9 cellular contexts compared by ENCODE assay signal in the genomic region with DNA sequence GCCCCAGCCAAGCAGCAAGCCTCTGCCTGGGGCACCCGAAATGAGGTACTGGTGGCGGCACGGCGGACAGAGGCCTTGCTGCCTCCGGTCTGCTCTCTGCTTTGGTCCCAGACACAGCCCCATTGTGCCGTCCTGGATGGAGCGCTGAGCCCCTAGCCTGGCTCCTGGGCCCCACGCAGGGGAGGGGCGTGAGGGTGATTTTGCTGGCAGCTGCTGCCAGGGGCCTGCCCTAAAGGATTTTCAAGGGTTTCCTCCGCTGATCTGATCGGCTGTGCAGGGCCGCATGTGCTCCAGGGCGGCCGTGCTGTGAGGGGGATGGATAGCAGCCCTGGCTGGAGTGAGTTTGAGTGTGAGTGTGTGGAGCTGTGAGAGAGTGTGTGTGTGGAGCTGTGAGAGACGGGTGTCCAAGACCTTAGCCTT. TPM values are rescaled to one million over a fixed set of nuclear protein-coding genes. Genes with fewer than 3 reads are reported as not detected.
A peak's percentile ranks its signal among the peaks of the same experiment; 100 is the strongest.
DNase-seq lines count a peak whose midpoint lies in the region; ATAC-seq and TF ChIP-seq lines count a peak whose summit lies in the region.
"Had no signal": no experiment of that assay in that cellular context is flagged by ENCODE, and none has a peak within 500 bp of the region (broad histone marks: within the 10 kb centered on the region; RNA-seq: fewer than 3 reads in every experiment).

No MANE protein-coding gene starts in this region.

- no peaks in the 10 kb centered on the region for H3K27me3 ChIP-seq in dorsolateral prefrontal cortex
- no peaks in the 10 kb centered on the region for H3K27me3 ChIP-seq in muscle layer of colon (ENCODE audit: control insufficient read depth in 1 of 2, insufficient read depth in 2 of 2, low read length in 2 of 2)

- H3K4me1 ChIP-seq in muscle layer of colon (ENCODE audit: insufficient read depth, low read length), result peaks cover 24% of the 10 kb centered on the region

- TF ChIP-seq CTCF in dorsolateral prefrontal cortex (IDR thresholded peaks at IDR 0.05 in 54 of 56, conservative IDR thresholded peaks at IDR 0.05 in 2 of 56; ENCODE audit: low read depth in 1 of 56, partially characterized antibody in 56 of 56), result no peak

- H3K4me3 ChIP-seq in dorsolateral prefrontal cortex (peak overlapping the region; percentile 57 to 87 (median 75)), muscle layer of colon (ENCODE audit: low read depth in 1 of 2, low read length in 2 of 2) (peak overlapping the region; percentile 9 to 79)

- peak overlapping the region; percentile 77 for H3K9ac ChIP-seq in muscle layer of colon (ENCODE audit: low read length)

- ATAC-seq in GM19351 (IDR thresholded peaks at IDR 0.05; ENCODE audit: unreplicated experiment) (no peak), GM21360 (IDR thresholded peaks at IDR 0.05; ENCODE audit: unreplicated experiment) (no peak), GM19324 (IDR thresholded peaks at IDR 0.05; ENCODE audit: low FRiP score, unreplicated experiment) (no peak)

- no peaks in the 10 kb centered on the region for H3K36me3 ChIP-seq in muscle layer of colon (ENCODE audit: insufficient read depth, low read length)

- H3K9me3 ChIP-seq in muscle layer of colon (ENCODE audit: low read length), result no peaks in the 10 kb centered on the region

- H3K27ac ChIP-seq in dorsolateral prefrontal cortex (peak overlapping the region in 56 of 59 donors; percentile 2 to 94 (median 72)), muscle layer of colon (ENCODE audit: low read depth, low read length) (no peak overlapping the region)

- DNase-seq in AG08395 (ENCODE audit: low spot score), result peak; percentile 63
- DNase-seq in LHCN-M2 (ENCODE audit: low read depth), result peak; percentile 44
- peak in 3 of 10 donors; percentile 44 to 69 (median 48) for DNase-seq in dorsolateral prefrontal cortex
- no peak for DNase-seq in RPMI8226

- intact Hi-C loops in dorsolateral prefrontal cortex (cut with DNase I), result loop anchor here in 1 of 2 donors (5.0 kb wide), 1 partner anchor 34 kb away; a partner anchor contains a TSS

RNA-seq across cellular contexts. Expression of a gene that starts 1.3 kb away (rescaled TPM):
- total RNA-seq in LHCN-M2 (2014; rRNA removed), result 34.1 and 34.4 TPM in 2 replicates
- 21.7 TPM for polyA plus RNA-seq in LHCN-M2 (2012)
- total RNA-seq in dorsolateral prefrontal cortex, result 10 to 100 TPM; 31.5 to 79.7 (median 44.8) TPM

RNA-seq across cellular contexts. Expression of a gene that starts 24.7 kb away (rescaled TPM):
- total RNA-seq in LHCN-M2 (2014; rRNA removed) (not detected in 2 replicates), dorsolateral prefrontal cortex (under 1 TPM in 64 of 120 experiments, not detected in 56; 0.03 to 0.26 (median 0.08) TPM)
- polyA plus RNA-seq in LHCN-M2 (2012), result not detected
- total RNA-seq: dermis microvascular lymphatic vessel endothelial cell had no signal

RNA-seq across cellular contexts. Expression of a gene that starts 34.9 kb away (rescaled TPM):
- total RNA-seq in LHCN-M2 (2014; rRNA removed), result 51.2 and 52.0 TPM in 2 replicates
- polyA plus RNA-seq in LHCN-M2 (2012), result 29.4 TPM
- 10 to 100 TPM; 10.7 to 49.9 (median 18.5) TPM for total RNA-seq in dorsolateral prefrontal cortex

RNA-seq across cellular contexts. Expression of a gene that starts 44.8 kb away (rescaled TPM):
- total RNA-seq in LHCN-M2 (2014; rRNA removed) (0.19 and 0.86 TPM in 2 replicates), dorsolateral prefrontal cortex (10 to 100 TPM in 8 of 120 experiments, 1 to 10 TPM in 112; 1.4 to 16.3 (median 5.4) TPM)
- 0.61 TPM for polyA plus RNA-seq in LHCN-M2 (2012)
